ENCODE assay signal across 9 cellular contexts in the genomic region with DNA sequence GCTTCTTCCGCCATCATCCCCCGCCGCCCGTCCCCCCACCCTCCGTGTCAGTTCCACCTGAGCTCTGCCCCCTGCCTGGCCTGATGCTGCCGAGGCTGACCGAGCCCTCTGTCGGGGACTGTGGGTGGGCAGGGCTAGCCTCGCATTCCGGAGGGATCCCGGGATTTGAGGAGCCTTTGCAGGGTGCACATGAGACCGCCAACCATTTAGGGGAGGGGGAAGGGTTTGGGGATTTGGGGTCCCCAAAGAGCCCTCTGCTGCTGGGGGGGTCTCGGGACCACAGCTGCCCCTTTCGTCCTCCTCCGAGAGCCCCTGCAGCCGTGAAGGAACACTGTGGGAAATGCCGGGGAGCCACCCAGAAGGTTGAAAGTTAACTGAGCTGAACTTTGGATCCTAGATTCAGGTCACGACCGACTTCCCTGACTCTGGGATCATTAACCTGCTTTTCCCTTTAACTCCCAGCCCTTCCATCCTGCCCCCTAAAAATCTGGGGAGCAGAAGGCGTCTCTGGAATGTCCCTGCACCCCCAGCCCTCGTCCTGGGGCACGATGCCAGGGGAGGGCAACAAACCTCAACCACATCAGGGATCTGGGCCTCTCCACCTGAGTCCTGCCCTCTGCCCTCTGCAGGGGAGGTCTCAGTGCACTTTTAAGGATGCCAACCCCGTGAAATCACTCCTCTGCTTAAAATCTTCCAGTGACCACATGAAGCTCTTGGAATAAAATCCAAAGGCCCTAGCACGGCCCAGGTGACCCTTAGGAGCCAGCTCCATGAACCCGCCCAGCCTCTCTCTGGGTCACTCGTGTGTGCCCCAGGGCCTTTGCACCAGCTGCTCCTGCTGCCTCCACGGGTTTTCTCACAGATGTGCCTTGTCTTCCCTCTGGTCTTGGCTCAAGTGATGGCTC.
DNase-seq lines count a peak whose midpoint lies in the region; ATAC-seq and TF ChIP-seq lines count a peak whose summit lies in the region.
"Had no signal": no experiment of that assay in that cellular context is flagged by ENCODE, and none has a peak within 500 bp of the region (broad histone marks: within the 10 kb centered on the region; RNA-seq: fewer than 3 reads in every experiment).

No MANE protein-coding gene starts in this region.

- H3K27me3 Mint-ChIP-seq in Calu3 (ENCODE audit: unreplicated experiment), result no peaks in the 10 kb centered on the region

- H3K27ac ChIP-seq in SK-N-SH (ENCODE audit: low read depth in 2 of 2, low read length in 1 of 2) (peak overlapping the region; percentile 95 to 97), gastroesophageal sphincter (peak overlapping the region; percentile 90 to 98 (median 94)), sigmoid colon (peak overlapping the region; percentile 94 to 99 (median 96))

- H3F3A ChIP-seq in SK-N-SH (replicated peaks; ENCODE audit: insufficient read depth), result peaks cover 61% of the 10 kb centered on the region

- TF ChIP-seq POLR2A in gastroesophageal sphincter (IDR thresholded peaks at IDR 0.05) (no peak), sigmoid colon (IDR thresholded peaks at IDR 0.05) (no peak)

- intact Hi-C loops in Calu3 (cut with micrococcal nuclease; ENCODE audit: unreplicated experiment) (loop anchor here (10.0 kb wide), 1 partner anchor 355 kb away; no protein-coding TSS in a partner anchor), sigmoid colon (cut with DNase I) (loop anchor here (10.0 kb wide), 1 partner anchor 525 kb away; a partner anchor contains a TSS)

- no TSS peak for BruUV-seq in Calu3 (replicated peaks; lab: Mats Ljungman, UMichigan)

- H3K27me3 ChIP-seq in SK-N-SH (ENCODE audit: insufficient read depth) (no peaks in the 10 kb centered on the region), gastroesophageal sphincter (no peaks in the 10 kb centered on the region), sigmoid colon (no peaks in the 10 kb centered on the region)
- H3K27me3 ChIP-seq: cardiac muscle cell had no signal

- H3K4me3 Mint-ChIP-seq in Calu3 (ENCODE audit: low read depth, unreplicated experiment), result no peak overlapping the region

- H3K4me1 Mint-ChIP-seq in Calu3 (ENCODE audit: low read depth, unreplicated experiment), result peaks cover 43% of the 10 kb centered on the region

- peak overlapping the region; percentile 99 for H3K4me2 ChIP-seq in SK-N-SH

- peak overlapping the region; percentile 52 to 91 for H3K4me3 ChIP-seq in SK-N-SH (ENCODE audit: low read depth in 2 of 2, low read length in 1 of 2)
- peak overlapping the region in 1 of 2 donors; percentile 63 for H3K4me3 ChIP-seq in gastroesophageal sphincter
- H3K4me3 ChIP-seq in sigmoid colon, result peak overlapping the region; percentile 28 to 61 (median 57)

- DNase-seq in Calu3, result no peak
- no peak for DNase-seq in SK-N-SH
- DNase-seq in sigmoid colon, result no peak
- no peak for DNase-seq in NCI-H526 (lab: John Stamatoyannopoulos, UW)
- DNase-seq in cerebellar cortex (ENCODE audit: low spot score), result no peak
- DNase-seq in NCI-H446 (lab: John Stamatoyannopoulos, UW), result no peak

- H3K36me3 Mint-ChIP-seq in Calu3 (ENCODE audit: insufficient read depth, unreplicated experiment), result peaks cover 74% of the 10 kb centered on the region

- H3K9ac ChIP-seq in SK-N-SH, result peak overlapping the region; percentile 91; the same call in 1 of the 2 replicates

- no peak for TF ChIP-seq RAD21 in SK-N-SH (IDR thresholded peaks at IDR 0.05; ENCODE audit: low read length)

- H3K27ac Mint-ChIP-seq in Calu3 (ENCODE audit: unreplicated experiment), result peak overlapping the region; percentile 42

- H3K79me2 ChIP-seq in SK-N-SH (ENCODE audit: insufficient read depth), result peaks cover 74% of the 10 kb centered on the region

- no peak for TF ChIP-seq CTCF in Calu3 (IDR thresholded peaks at IDR 0.05; ENCODE audit: unreplicated experiment)
- TF ChIP-seq CTCF in SK-N-SH (IDR thresholded peaks at IDR 0.05), result no peak
- peak in 1 of 4 experiments; percentile 25 for TF ChIP-seq CTCF in gastroesophageal sphincter (IDR thresholded peaks at IDR 0.05)
- peak in 1 of 4 experiments; percentile 18 for TF ChIP-seq CTCF in sigmoid colon (IDR thresholded peaks at IDR 0.05)

- CTCF ChIA-PET in Calu3 (lab: Charles Lee), result interaction anchor here (0.6 to 1.1 kb wide), 3 partner anchors 9 to 212 kb away, joined by 3 to 7 read pairs (median 3); no protein-coding TSS in a partner anchor
- CTCF ChIA-PET in SK-N-SH (lab: Yijun Ruan, JAX), result interaction anchor here (0.6 to 3.5 kb wide), 14 partner anchors 9 to 377 kb away, joined by 3 to 20 read pairs (median 4); no protein-coding TSS in a partner anchor

- no peaks in the 10 kb centered on the region for H3K9me2 ChIP-seq in SK-N-SH

- POLR2A ChIA-PET in SK-N-SH (lab: Yijun Ruan, JAX), result interaction anchor here (0.7 to 2.3 kb wide), 4 partner anchors 9 to 20 kb away, joined by 3 to 7 read pairs (median 4); no protein-coding TSS in a partner anchor

- H3K36me3 ChIP-seq in SK-N-SH (replicated peaks in 1 of 2; ENCODE audit: control insufficient read depth in 1 of 2, insufficient read depth in 2 of 2, low read length in 1 of 2) (peaks cover 14 to 15% of the 10 kb centered on the region in 2 experiments), gastroesophageal sphincter (peaks cover 0 to 24% of the 10 kb centered on the region in 2 donors), sigmoid colon (peaks cover 0 to 11% (median 7%) of the 10 kb centered on the region in 4 donors)

- peaks cover 7% of the 10 kb centered on the region; the same call in 1 of the 2 replicates for H4K20me1 ChIP-seq in SK-N-SH (ENCODE audit: insufficient read depth)

- no peak for ATAC-seq in gastroesophageal sphincter
- ATAC-seq in HG02973 (IDR thresholded peaks at IDR 0.05; ENCODE audit: unreplicated experiment), result no peak

- H2AFZ ChIP-seq in SK-N-SH (ENCODE audit: low read depth), result no peak overlapping the region

- 77% methylated on average over 10 of the region's 27 CpGs for WGBS in SK-N-SH (ENCODE audit: low lambda C conversion rate)
- WGBS in gastroesophageal sphincter (ENCODE audit: low coverage in 1 of 2), 2 donors, result 20% methylated on average over 1 of the region's 27 CpGs; no CpG with 5 or more reads in 1 of the 2 donors
- 17 to 49% methylated on average over 27 of the region's 27 CpGs for WGBS in sigmoid colon, 2 donors

- TF ChIP-seq EP300 in SK-N-SH (IDR thresholded peaks at IDR 0.05; ENCODE audit: borderline replicate concordance in 1 of 2, low read depth in 1 of 2, low read length in 1 of 2) (no peak), gastroesophageal sphincter (IDR thresholded peaks at IDR 0.05) (no peak), sigmoid colon (IDR thresholded peaks at IDR 0.05) (no peak)

- H3K9me3 Mint-ChIP-seq in Calu3 (ENCODE audit: low read depth, unreplicated experiment), result no peaks in the 10 kb centered on the region

- H3K9me3 ChIP-seq in SK-N-SH (no peaks in the 10 kb centered on the region), gastroesophageal sphincter (no peaks in the 10 kb centered on the region), sigmoid colon (no peaks in the 10 kb centered on the region)

- H3K4me1 ChIP-seq in SK-N-SH (ENCODE audit: control insufficient read depth in 1 of 2, insufficient read depth in 2 of 2, low read depth in 1 of 2, low read length in 1 of 2) (peaks cover 58 to 70% of the 10 kb centered on the region in 2 experiments), gastroesophageal sphincter (peaks cover 17 to 99% (median 83%) of the 10 kb centered on the region in 3 donors), sigmoid colon (peaks cover 0 to 98% (median 97%) of the 10 kb centered on the region in 4 donors)

TF ChIP-seq in SK-N-SH, 30 proteins besides CTCF, POLR2A, EP300 and RAD21:
- TF ChIP-seq, protein P1, sequence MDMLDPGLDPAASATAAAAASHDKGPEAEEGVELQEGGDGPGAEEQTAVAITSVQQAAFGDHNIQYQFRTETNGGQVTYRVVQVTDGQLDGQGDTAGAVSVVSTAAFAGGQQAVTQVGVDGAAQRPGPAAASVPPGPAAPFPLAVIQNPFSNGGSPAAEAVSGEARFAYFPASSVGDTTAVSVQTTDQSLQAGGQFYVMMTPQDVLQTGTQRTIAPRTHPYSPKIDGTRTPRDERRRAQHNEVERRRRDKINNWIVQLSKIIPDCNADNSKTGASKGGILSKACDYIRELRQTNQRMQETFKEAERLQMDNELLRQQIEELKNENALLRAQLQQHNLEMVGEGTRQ (IDR thresholded peaks at IDR 0.05; ENCODE audit: borderline replicate concordance, low read depth, low read length), result no peak
- TF ChIP-seq ELF1 (IDR thresholded peaks at IDR 0.05) (no peak), EZH2phosphoT487 (IDR thresholded peaks at IDR 0.05; ENCODE audit: borderline replicate concordance, low read depth) (no peak), POLR2AphosphoS5 (IDR thresholded peaks at IDR 0.05; ENCODE audit: low read depth, low read length) (no peak), JUND (IDR thresholded peaks at IDR 0.05) (no peak), FOSL2 (IDR thresholded peaks at IDR 0.05; ENCODE audit: borderline replicate concordance, low read depth) (no peak)
- TF ChIP-seq, protein P2, sequence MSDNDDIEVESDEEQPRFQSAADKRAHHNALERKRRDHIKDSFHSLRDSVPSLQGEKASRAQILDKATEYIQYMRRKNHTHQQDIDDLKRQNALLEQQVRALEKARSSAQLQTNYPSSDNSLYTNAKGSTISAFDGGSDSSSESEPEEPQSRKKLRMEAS (IDR thresholded peaks at IDR 0.05; ENCODE audit: low read depth), result no peak
